ENCODE assay signal across 1 cellular context in the genomic region with DNA sequence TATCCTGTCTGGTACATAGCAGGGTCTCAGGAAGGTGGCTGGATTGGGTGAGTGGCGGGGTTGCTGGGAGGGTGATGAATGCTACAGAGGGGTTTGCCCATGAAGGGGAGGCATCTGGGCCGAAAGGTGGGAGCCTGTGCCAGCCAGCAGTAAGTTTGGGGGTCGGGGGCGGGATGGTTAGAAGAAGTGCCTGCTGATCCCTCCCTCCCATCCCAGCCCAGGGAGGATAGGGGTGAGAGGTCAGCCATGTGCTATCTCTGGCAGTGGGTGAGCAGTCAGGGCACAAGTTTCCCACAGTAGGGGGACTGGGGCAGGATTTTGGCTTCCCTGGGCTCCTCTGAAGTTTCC.
TF ChIP-seq lines count a peak whose summit lies in the region.

No MANE protein-coding gene starts in this region.

TF ChIP-seq in SK-N-SH treated with all-trans-retinoic acid at 6 μM for 48 hours, 23 proteins besides CTCF, POLR2A, EP300 and RAD21 (continued from another document):
- TF ChIP-seq, protein P1, sequence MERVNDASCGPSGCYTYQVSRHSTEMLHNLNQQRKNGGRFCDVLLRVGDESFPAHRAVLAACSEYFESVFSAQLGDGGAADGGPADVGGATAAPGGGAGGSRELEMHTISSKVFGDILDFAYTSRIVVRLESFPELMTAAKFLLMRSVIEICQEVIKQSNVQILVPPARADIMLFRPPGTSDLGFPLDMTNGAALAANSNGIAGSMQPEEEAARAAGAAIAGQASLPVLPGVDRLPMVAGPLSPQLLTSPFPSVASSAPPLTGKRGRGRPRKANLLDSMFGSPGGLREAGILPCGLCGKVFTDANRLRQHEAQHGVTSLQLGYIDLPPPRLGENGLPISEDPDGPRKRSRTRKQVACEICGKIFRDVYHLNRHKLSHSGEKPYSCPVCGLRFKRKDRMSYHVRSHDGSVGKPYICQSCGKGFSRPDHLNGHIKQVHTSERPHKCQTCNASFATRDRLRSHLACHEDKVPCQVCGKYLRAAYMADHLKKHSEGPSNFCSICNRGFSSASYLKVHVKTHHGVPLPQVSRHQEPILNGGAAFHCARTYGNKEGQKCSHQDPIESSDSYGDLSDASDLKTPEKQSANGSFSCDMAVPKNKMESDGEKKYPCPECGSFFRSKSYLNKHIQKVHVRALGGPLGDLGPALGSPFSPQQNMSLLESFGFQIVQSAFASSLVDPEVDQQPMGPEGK (CRISPR knock-in tag; IDR thresholded peaks at IDR 0.05; ENCODE audit: borderline replicate concordance): no peak
- TF ChIP-seq OSR1 (CRISPR knock-in tag; IDR thresholded peaks at IDR 0.05) (no peak), PPARA (CRISPR knock-in tag; IDR thresholded peaks at IDR 0.05; ENCODE audit: borderline replicate concordance) (no peak), ZFP30 (CRISPR knock-in tag; IDR thresholded peaks at IDR 0.05) (no peak), ZC3H10 (CRISPR knock-in tag; IDR thresholded peaks at IDR 0.05) (no peak), ESRRG (CRISPR knock-in tag; IDR thresholded peaks at IDR 0.05) (no peak), ARNTL (CRISPR knock-in tag; IDR thresholded peaks at IDR 0.05; ENCODE audit: borderline replicate concordance, low read depth) (no peak), SNAI2 (CRISPR knock-in tag; IDR thresholded peaks at IDR 0.05) (no peak), TCF4 (CRISPR knock-in tag; IDR thresholded peaks at IDR 0.05; ENCODE audit: borderline replicate concordance) (no peak), TSHZ2 (CRISPR knock-in tag; IDR thresholded peaks at IDR 0.05) (no peak)
- TF ChIP-seq, protein P2, sequence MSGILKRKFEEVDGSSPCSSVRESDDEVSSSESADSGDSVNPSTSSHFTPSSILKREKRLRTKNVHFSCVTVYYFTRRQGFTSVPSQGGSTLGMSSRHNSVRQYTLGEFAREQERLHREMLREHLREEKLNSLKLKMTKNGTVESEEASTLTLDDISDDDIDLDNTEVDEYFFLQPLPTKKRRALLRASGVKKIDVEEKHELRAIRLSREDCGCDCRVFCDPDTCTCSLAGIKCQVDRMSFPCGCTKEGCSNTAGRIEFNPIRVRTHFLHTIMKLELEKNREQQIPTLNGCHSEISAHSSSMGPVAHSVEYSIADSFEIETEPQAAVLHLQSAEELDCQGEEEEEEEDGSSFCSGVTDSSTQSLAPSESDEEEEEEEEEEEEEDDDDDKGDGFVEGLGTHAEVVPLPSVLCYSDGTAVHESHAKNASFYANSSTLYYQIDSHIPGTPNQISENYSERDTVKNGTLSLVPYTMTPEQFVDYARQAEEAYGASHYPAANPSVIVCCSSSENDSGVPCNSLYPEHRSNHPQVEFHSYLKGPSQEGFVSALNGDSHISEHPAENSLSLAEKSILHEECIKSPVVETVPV (CRISPR knock-in tag; IDR thresholded peaks at IDR 0.05): no peak
TF ChIP-seq in SK-N-SH treated with all-trans-retinoic acid at 6 μM for 48 hours: peak in this region for 0.
